Comparison of ENCODE assay signal across 1 cellular context in genomic region chr16:49158029-49158642, GRCh38.
TF ChIP-seq lines count a peak whose summit lies in the region.

No MANE protein-coding gene starts in this region.

TF ChIP-seq in HepG2, 621 proteins besides CTCF, POLR2A, EP300 and RAD21 (continued from another document and continues in another):
- TF ChIP-seq ATF7 (IDR thresholded peaks at IDR 0.05) (no peak), ATF7 (CRISPR knock-in tag; IDR thresholded peaks at IDR 0.05) (no peak), ZNF292 (CRISPR knock-in tag; IDR thresholded peaks at IDR 0.05; ENCODE audit: borderline replicate concordance, low read depth) (no peak), HNF4A (CRISPR knock-in tag; IDR thresholded peaks at IDR 0.05) (no peak), RBM39 (IDR thresholded peaks at IDR 0.05; ENCODE audit: low read depth, low read length, poor library complexity, severe bottlenecking) (no peak), SKIL (CRISPR knock-in tag; IDR thresholded peaks at IDR 0.05; ENCODE audit: borderline replicate concordance) (no peak), ZNF251 (CRISPR knock-in tag; IDR thresholded peaks at IDR 0.05) (no peak; the same call in 1 of the 2 replicates), ZBTB1 (CRISPR knock-in tag; IDR thresholded peaks at IDR 0.05; ENCODE audit: borderline replicate concordance) (peak; percentile 98), MTA1 (CRISPR knock-in tag; IDR thresholded peaks at IDR 0.05; ENCODE audit: borderline replicate concordance) (no peak), SOX5 (CRISPR knock-in tag; IDR thresholded peaks at IDR 0.05; ENCODE audit: borderline replicate concordance) (peak; percentile 58; the same call in 1 of the 2 replicates), ZBTB10 (CRISPR knock-in tag; IDR thresholded peaks at IDR 0.05; ENCODE audit: borderline replicate concordance) (peak; percentile 94), ZNF704 (CRISPR knock-in tag; IDR thresholded peaks at IDR 0.05; ENCODE audit: borderline replicate concordance) (peak; percentile 93), ELF1 (CRISPR knock-in tag; IDR thresholded peaks at IDR 0.05) (0 out of 2 replicates have a peak, but pooled peaks have one; percentile 35), ZBTB33 (CRISPR knock-in tag; IDR thresholded peaks at IDR 0.05) (no peak; the same call in 1 of the 2 replicates), CBX5 (CRISPR knock-in tag; IDR thresholded peaks at IDR 0.05; ENCODE audit: borderline replicate concordance) (peak; percentile 78; the same call in 1 of the 2 replicates), TOE1 (CRISPR knock-in tag; IDR thresholded peaks at IDR 0.05) (peak; percentile 64; the same call in 1 of the 2 replicates), ZBTB7A (CRISPR knock-in tag; IDR thresholded peaks at IDR 0.05) (peak; percentile 54; the same call in 1 of the 2 replicates), EHMT2 (IDR thresholded peaks at IDR 0.05; ENCODE audit: borderline replicate concordance, low read depth, low read length) (peak; percentile 100), DPF2 (CRISPR knock-in tag; IDR thresholded peaks at IDR 0.05; ENCODE audit: borderline replicate concordance, low read depth) (no peak), CENPT (CRISPR knock-in tag; IDR thresholded peaks at IDR 0.05; ENCODE audit: low read depth) (no peak), HHEX (CRISPR knock-in tag; IDR thresholded peaks at IDR 0.05) (peak; percentile 74), HDAC6 (IDR thresholded peaks at IDR 0.05; ENCODE audit: low read depth, low read length) (no peak), ZNF749 (CRISPR knock-in tag; IDR thresholded peaks at IDR 0.05; ENCODE audit: borderline replicate concordance) (peak; percentile 86), GABPA (IDR thresholded peaks at IDR 0.05; ENCODE audit: low read depth, low read length) (no peak), GABPA (CRISPR knock-in tag; IDR thresholded peaks at IDR 0.05; ENCODE audit: low read depth) (no peak), ZNF331 (CRISPR knock-in tag; IDR thresholded peaks at IDR 0.05) (peak; percentile 98), JUND (CRISPR knock-in tag; IDR thresholded peaks at IDR 0.05) (no peak), ZNF891 (CRISPR knock-in tag; IDR thresholded peaks at IDR 0.05) (no peak), ZBTB8A (CRISPR knock-in tag; IDR thresholded peaks at IDR 0.05; ENCODE audit: borderline replicate concordance, low read depth) (no peak), HBP1 (CRISPR knock-in tag; IDR thresholded peaks at IDR 0.05; ENCODE audit: low read depth) (peak; percentile 99), ZFP37 (CRISPR knock-in tag; IDR thresholded peaks at IDR 0.05; ENCODE audit: borderline replicate concordance) (peak; percentile 98), ZNF850 (CRISPR knock-in tag; conservative IDR thresholded peaks at IDR 0.05) (no peak), KAT2B (IDR thresholded peaks at IDR 0.05; ENCODE audit: borderline replicate concordance, low read depth, low read length) (no peak), ZNF281 (CRISPR knock-in tag; IDR thresholded peaks at IDR 0.05; ENCODE audit: borderline replicate concordance) (peak; percentile 87; the same call in 1 of the 2 replicates), ERF (CRISPR knock-in tag; IDR thresholded peaks at IDR 0.05) (peak; percentile 99), ARID4A (CRISPR knock-in tag; IDR thresholded peaks at IDR 0.05; ENCODE audit: borderline replicate concordance) (peak; percentile 37; the same call in 1 of the 2 replicates), ZNF567 (CRISPR knock-in tag; IDR thresholded peaks at IDR 0.05; ENCODE audit: borderline replicate concordance) (no peak), ZHX1 (CRISPR knock-in tag; IDR thresholded peaks at IDR 0.05; ENCODE audit: low read depth) (peak; percentile 83), ATF7-NPFF (CRISPR knock-in tag; IDR thresholded peaks at IDR 0.05; ENCODE audit: low read depth) (peak; percentile 45; the same call in 1 of the 2 replicates), REPIN1 (CRISPR knock-in tag; IDR thresholded peaks at IDR 0.05; ENCODE audit: borderline replicate concordance, low read depth) (0 out of 2 replicates have a peak, but pooled peaks have one; percentile 42), SALL1 (CRISPR knock-in tag; IDR thresholded peaks at IDR 0.05) (peak; percentile 88), ZNF282 (IDR thresholded peaks at IDR 0.05; ENCODE audit: partially characterized antibody) (no peak)
